In the genomic region with DNA sequence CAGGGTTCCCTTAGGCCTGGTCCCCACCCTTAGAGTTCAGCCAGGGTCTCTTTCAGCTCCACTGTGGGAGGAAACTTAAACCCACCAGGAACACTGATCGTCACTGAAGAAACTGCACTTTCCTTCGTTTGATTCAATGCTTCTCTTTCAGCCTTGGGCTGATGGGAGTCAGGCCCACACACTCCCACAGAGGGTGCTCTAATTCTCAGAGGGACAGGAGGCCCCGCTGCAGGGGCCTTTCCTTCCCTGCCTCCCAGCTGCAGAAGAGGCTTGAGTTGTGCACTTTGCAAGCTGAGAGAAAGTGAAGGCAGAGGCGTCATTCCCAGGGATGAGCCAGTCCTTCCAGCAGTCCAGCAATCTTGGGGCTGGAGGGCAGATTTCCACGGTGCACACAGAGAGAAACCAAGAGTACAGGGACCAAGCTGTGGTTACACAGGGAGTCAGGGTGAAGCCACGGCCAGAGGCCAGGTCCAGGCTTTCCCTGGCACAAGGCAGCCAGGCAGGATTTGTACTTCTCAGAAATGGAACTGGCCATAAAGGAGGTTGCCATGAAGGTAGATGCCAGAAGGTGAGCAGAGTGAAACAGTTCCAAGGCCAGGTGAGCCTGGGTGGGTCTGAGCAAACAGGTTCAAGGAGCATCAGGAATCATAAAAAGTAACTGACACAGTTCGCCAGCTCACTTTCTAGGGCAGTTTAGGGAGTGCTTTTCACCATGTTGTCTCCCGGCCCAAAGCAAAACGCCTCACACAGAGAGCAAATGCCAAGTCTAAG, we compare ENCODE assay signal across 1 cellular context.
TF ChIP-seq lines count a peak whose summit lies in the region.

No MANE protein-coding gene starts in this region.

TF ChIP-seq in K562, 482 proteins besides CTCF, POLR2A, EP300 and RAD21:
- no peak for TF ChIP-seq SIX5 (IDR thresholded peaks at IDR 0.05; ENCODE audit: borderline replicate concordance in 1 of 2, insufficient read depth in 1 of 2, low read depth in 1 of 2, low read length in 2 of 2)
- TF ChIP-seq HIVEP1 (CRISPR knock-in tag; IDR thresholded peaks at IDR 0.05): no peak
- TF ChIP-seq ZKSCAN3 (CRISPR knock-in tag; IDR thresholded peaks at IDR 0.05): no peak
- TF ChIP-seq GATAD2A (IDR thresholded peaks at IDR 0.05): no peak
- TF ChIP-seq CHCHD3 (CRISPR knock-in tag; IDR thresholded peaks at IDR 0.05): no peak
- TF ChIP-seq TEAD1 (CRISPR knock-in tag; IDR thresholded peaks at IDR 0.05): no peak
- no peak for TF ChIP-seq HMGXB4 (CRISPR knock-in tag; IDR thresholded peaks at IDR 0.05)
- TF ChIP-seq, protein P1, sequence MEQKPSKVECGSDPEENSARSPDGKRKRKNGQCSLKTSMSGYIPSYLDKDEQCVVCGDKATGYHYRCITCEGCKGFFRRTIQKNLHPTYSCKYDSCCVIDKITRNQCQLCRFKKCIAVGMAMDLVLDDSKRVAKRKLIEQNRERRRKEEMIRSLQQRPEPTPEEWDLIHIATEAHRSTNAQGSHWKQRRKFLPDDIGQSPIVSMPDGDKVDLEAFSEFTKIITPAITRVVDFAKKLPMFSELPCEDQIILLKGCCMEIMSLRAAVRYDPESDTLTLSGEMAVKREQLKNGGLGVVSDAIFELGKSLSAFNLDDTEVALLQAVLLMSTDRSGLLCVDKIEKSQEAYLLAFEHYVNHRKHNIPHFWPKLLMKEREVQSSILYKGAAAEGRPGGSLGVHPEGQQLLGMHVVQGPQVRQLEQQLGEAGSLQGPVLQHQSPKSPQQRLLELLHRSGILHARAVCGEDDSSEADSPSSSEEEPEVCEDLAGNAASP (IDR thresholded peaks at IDR 0.05): no peak
- no peak for TF ChIP-seq NR4A1 (CRISPR knock-in tag; IDR thresholded peaks at IDR 0.05)
- TF ChIP-seq NR4A1 (tag; IDR thresholded peaks at IDR 0.05): no peak
- no peak for TF ChIP-seq BRCA1 (IDR thresholded peaks at IDR 0.05)
- no peak for TF ChIP-seq BRCA1 (CRISPR knock-in tag; IDR thresholded peaks at IDR 0.05)
